9 cellular contexts compared by ENCODE assay signal in genomic region chr4:73589261-73589847, GRCh38. TPM values are rescaled to one million over a fixed set of nuclear protein-coding genes. Genes with fewer than 3 reads are reported as not detected.
DNase-seq lines count a peak whose midpoint lies in the region; ATAC-seq, FAIRE-seq and TF ChIP-seq lines count a peak whose summit lies in the region.
"Had no signal": no experiment of that assay in that cellular context is flagged by ENCODE, and none has a peak within 500 bp of the region (broad histone marks: within the 10 kb centered on the region; RNA-seq: fewer than 3 reads in every experiment).

No MANE protein-coding gene starts in this region.

- H3K4me2 ChIP-seq in keratinocyte (ENCODE audit: control insufficient read depth, extremely low read depth, insufficient read depth, low read depth, low read length): peak overlapping the region; percentile 93

- no peak for TF ChIP-seq CTCF in keratinocyte (optimal IDR thresholded peaks at IDR 0.05 in 1 of 3, IDR thresholded peaks at IDR 0.05 in 1 of 3, conservative IDR thresholded peaks at IDR 0.05 in 1 of 3; ENCODE audit: extremely low read depth in 1 of 3, insufficient read depth in 2 of 3, low read length in 3 of 3)
- no peak for TF ChIP-seq CTCF in lower leg skin (IDR thresholded peaks at IDR 0.05)
- TF ChIP-seq CTCF in D721Med (IDR thresholded peaks at IDR 0.05; ENCODE audit: insufficient read depth, missing control alignments): no peak

- H3K79me2 ChIP-seq in keratinocyte (ENCODE audit: control insufficient read depth, insufficient read depth, low read length): no peaks in the 10 kb centered on the region

- dilution Hi-C loops in keratinocyte (cut with MboI; ENCODE audit: extremely low pct_ligation_motif_present, low sequenced_read_pairs): no loop called here

- H4K20me1 ChIP-seq in keratinocyte (ENCODE audit: control insufficient read depth, extremely low read depth, insufficient read depth, low read length): no peaks in the 10 kb centered on the region

- DNase-seq in NCI-H1105 treated with DMSO at 0.1 percent for 48 hours (lab: John Stamatoyannopoulos, UW) (peak; percentile 53), keratinocyte (ENCODE audit: low read depth, low spot score) (no peak), lower leg skin (ENCODE audit: low spot score in 2 of 2) (no peak), AML-193 (lab: John Stamatoyannopoulos, UW) (no peak), D721Med (ENCODE audit: insufficient read length, low spot score) (no peak)
- DNase-seq in activated CD4-positive, alpha-beta T cell treated with anti-CD3 and anti-CD28 coated beads, Interleukin-2, amount 50 U/mL, for 1 hour: no peak
- DNase-seq: activated T-cell treated with anti-CD3 and anti-CD28 coated beads, Interleukin-2, amount 50 U/mL, for 24 hours had no signal

- TF ChIP-seq POLR2A in lower leg skin (IDR thresholded peaks at IDR 0.05): no peak

- intact Hi-C loops in lower leg skin (cut with DNase I; ENCODE audit: low total_unique reads): no loop called here

- H3K27me3 ChIP-seq in keratinocyte (ENCODE audit: control insufficient read depth, extremely low read depth, insufficient read depth, low read length): no peaks in the 10 kb centered on the region

- H3K9me1 ChIP-seq in keratinocyte (ENCODE audit: control insufficient read depth, extremely low read depth, insufficient read depth, low read length): no peaks in the 10 kb centered on the region

- H3K27ac ChIP-seq in keratinocyte (ENCODE audit: control insufficient read depth, insufficient read depth, low read length): peak overlapping the region; percentile 98

- ATAC-seq in GM18519 (IDR thresholded peaks at IDR 0.05; ENCODE audit: low FRiP score, unreplicated experiment) (peak; percentile 22), HG02571 (IDR thresholded peaks at IDR 0.05; ENCODE audit: unreplicated experiment) (peak; percentile 36)

- WGBS in lower leg skin, 2 donors: 52 to 55% methylated on average over 4 of the region's 4 CpGs

- FAIRE-seq in keratinocyte (lab: Jason Lieb, UNC) (peak; percentile 79), D721Med (lab: Jason Lieb, UNC) (no peak)

- peak overlapping the region; percentile 63 for H3K9ac ChIP-seq in keratinocyte (ENCODE audit: control insufficient read depth, extremely low read depth, insufficient read depth, low read length)

- H3K9me3 ChIP-seq in keratinocyte (ENCODE audit: control insufficient read depth, low read depth, low read length): no peaks in the 10 kb centered on the region

- H3K4me3 ChIP-seq in keratinocyte (ENCODE audit: control insufficient read depth in 2 of 3, extremely low read depth in 1 of 3, insufficient read depth in 2 of 3, low read depth in 1 of 3, low read length in 3 of 3): peak overlapping the region in 2 of 3 experiments; percentile 45 to 50
- no peak overlapping the region for H3K4me3 ChIP-seq in lower leg skin (ENCODE audit: low read depth, poor library complexity, severe bottlenecking)

- H3K36me3 ChIP-seq in keratinocyte (ENCODE audit: control insufficient read depth in 2 of 2, extremely low read depth in 1 of 2, insufficient read depth in 2 of 2, low read length in 2 of 2): peaks cover 0 to 6% of the 10 kb centered on the region in 2 experiments

- peaks cover 32% of the 10 kb centered on the region for H3K4me1 ChIP-seq in keratinocyte (ENCODE audit: control insufficient read depth, extremely low read depth, insufficient read depth, low read length)

- H2AFZ ChIP-seq in keratinocyte (ENCODE audit: control insufficient read depth, low read length): peak overlapping the region; percentile 90

RNA-seq across cellular contexts. Expression of gene RASSF6, which starts 30.9 kb away (rescaled TPM):
- 3.6 to 6.5 TPM (median 4.4 TPM) in 3 replicates for polyA plus RNA-seq in keratinocyte
- 5.2 TPM for polyA plus RNA-seq in keratinocyte (2011; ENCODE audit: low read depth)
- polyA plus RNA-seq in keratinocyte (2011; cell fraction: cytosol; rRNA removed): 4.5 and 8.3 TPM in 2 replicates
- polyA plus RNA-seq in keratinocyte (2011; cell fraction: nucleus; rRNA removed): 10.1 and 11.4 TPM in 2 replicates
- polyA plus RNA-seq in keratinocyte (2012; ENCODE audit: low replicate concordance): 3.5 and 3.6 TPM in 2 replicates
- polyA minus RNA-seq in keratinocyte: 2.8 to 3.6 TPM (median 3.4 TPM) in 3 replicates
- 5.8 TPM for polyA minus RNA-seq in keratinocyte (2011; cell fraction: cytosol; rRNA and poly(A)+ RNA removed)
- 7.7 and 16.1 TPM in 2 replicates for polyA minus RNA-seq in keratinocyte (2011; cell fraction: nucleus; rRNA and poly(A)+ RNA removed)
- 10 to 100 TPM in 3 of 4 donors, 1 to 10 TPM in 1; 6.2 to 15.1 (median 11.5) TPM for total RNA-seq in lower leg skin
